In the genomic region with DNA sequence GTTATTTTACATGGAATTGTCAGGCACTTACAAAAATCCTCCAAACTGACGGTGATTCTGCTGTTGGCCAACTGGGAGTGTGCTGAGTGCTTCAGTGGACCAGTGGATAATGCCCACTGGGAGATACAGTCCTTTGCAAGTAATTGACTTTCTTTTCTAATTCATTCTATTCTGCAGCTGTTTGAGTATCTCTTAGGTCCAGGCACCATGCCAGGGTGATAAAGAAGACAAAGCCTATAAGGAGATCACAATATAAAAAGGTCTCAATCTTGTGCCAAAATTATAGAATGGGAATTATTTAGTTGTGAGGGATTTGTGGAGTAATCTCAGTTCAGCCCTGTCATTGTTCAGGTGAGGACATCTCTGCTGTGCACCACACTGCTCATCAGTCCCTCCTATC, we compare ENCODE assay signal across 17 cellular contexts.
DNase-seq lines count a peak whose midpoint lies in the region; ATAC-seq and TF ChIP-seq lines count a peak whose summit lies in the region.
"Had no signal": no experiment of that assay in that cellular context is flagged by ENCODE, and none has a peak within 500 bp of the region (broad histone marks: within the 10 kb centered on the region; RNA-seq: fewer than 3 reads in every experiment).

No MANE protein-coding gene starts in this region.

- DNase-seq in A673 (ENCODE audit: low spot score) (peak; percentile 71), HAP-1 (ENCODE audit: low spot score in 2 of 2) (peak; percentile 48 to 60), NCI-H2081 treated with DMSO at 0.1 percent for 48 hours (lab: John Stamatoyannopoulos, UW) (peak; percentile 16), SHP77 treated with DMSO at 0.1 percent for 48 hours (lab: John Stamatoyannopoulos, UW) (peak; percentile 31), sciatic nerve (ENCODE audit: low spot score) (no peak), cerebellar nuclear complex (lab: John Stamatoyannopoulos, UW) (no peak), NCI-H446 (lab: John Stamatoyannopoulos, UW) (no peak)
- DNase-seq in stimulated activated CD4-positive, alpha-beta T cell treated with anti-CD3 and anti-CD28 coated beads, Interleukin-1b, Interleukin-23, amount 100 ng/mL, for 48 hours = no peak
- DNase-seq: ACHN; activated CD4-positive, alpha-beta T cell treated with anti-CD3 and anti-CD28 coated beads, Interleukin-2, amount 50 U/mL, for 1 hour; DND-41; hypothalamus; mesendoderm; small intestine; stimulated activated CD4-positive, alpha-beta T cell treated with anti-CD3 and anti-CD28 coated beads, Interleukin-4, amount 100 ng/mL, for 24 hours had no signal

- H3K4me3 ChIP-seq in A673 (ENCODE audit: low read depth, low read length, poor library complexity, severe bottlenecking) (no peak overlapping the region), HAP-1 (no peak overlapping the region)

- no TSS peak for BruUV-seq in A673 (replicated peaks; lab: Mats Ljungman, UMichigan)

- H3K27me3 ChIP-seq in A673 (replicated peaks; ENCODE audit: insufficient read depth, low read depth, low read length, poor library complexity) (no peaks in the 10 kb centered on the region), HAP-1 (ENCODE audit: low read depth) (no peaks in the 10 kb centered on the region)

- POLR2A ChIA-PET in A673 (lab: Charles Lee; ENCODE audit: low non-redundant PET) = no interaction called here

- no peaks in the 10 kb centered on the region for H3K9me3 ChIP-seq in A673 (ENCODE audit: low read depth, low read length, poor library complexity, severe bottlenecking)
- H3K9me3 ChIP-seq in HAP-1 = no peaks in the 10 kb centered on the region

- H3K4me1 ChIP-seq in A673 (ENCODE audit: insufficient read depth, low read length, poor library complexity, severe bottlenecking) = peaks cover 34% of the 10 kb centered on the region
- no peaks in the 10 kb centered on the region for H3K4me1 ChIP-seq in HAP-1

- H3K27ac ChIP-seq in A673 (ENCODE audit: low read depth, low read length, poor library complexity, severe bottlenecking) = no peak overlapping the region
- H3K27ac ChIP-seq: RWPE1 had no signal

- in situ Hi-C loops in HAP-1 (cut with MboI; ENCODE audit: low sequenced_read_pairs) = no loop called here

- H3K36me3 ChIP-seq in A673 (ENCODE audit: insufficient read depth, low read length, poor library complexity, severe bottlenecking) = no peaks in the 10 kb centered on the region
- H3K36me3 ChIP-seq in HAP-1 (replicated peaks) = no peaks in the 10 kb centered on the region

- ATAC-seq in sciatic nerve = no peak
- ATAC-seq: natural killer cell treated with Interleukin-12 subunit alpha and Interleukin-12 subunit beta and Interleukin-15 and Interleukin-18, amount 100 ng/mL, for 72 hours had no signal

- CTCF ChIA-PET in A673 (lab: Charles Lee) = no interaction called here

- intact Hi-C loops in A673 (cut with micrococcal nuclease; ENCODE audit: unreplicated experiment) (no loop called here), sciatic nerve (cut with DNase I) (no loop called here)

- no peak for TF ChIP-seq CTCF in A673 (conservative IDR thresholded peaks at IDR 0.05; ENCODE audit: low read depth, low read length)

Comparison
In these comparisons a context has a peak if more than half of its experiments do, and no peak if none do; other contexts are left out.
1. DNase-seq: peak in A673 (single experiment), HAP-1 (2 of 2), NCI-H2081 treated with DMSO at 0.1 percent for 48 hours (single experiment) and SHP77 treated with DMSO at 0.1 percent for 48 hours (single experiment); none in sciatic nerve (single experiment), cerebellar nuclear complex (0 of 2), stimulated activated CD4-positive, alpha-beta T cell treated with anti-CD3 and anti-CD28 coated beads, Interleukin-1b, Interleukin-23, amount 100 ng/mL, for 48 hours (single experiment) and NCI-H446 (0 of 2).